8 cellular contexts compared by ENCODE assay signal in the genomic region with DNA sequence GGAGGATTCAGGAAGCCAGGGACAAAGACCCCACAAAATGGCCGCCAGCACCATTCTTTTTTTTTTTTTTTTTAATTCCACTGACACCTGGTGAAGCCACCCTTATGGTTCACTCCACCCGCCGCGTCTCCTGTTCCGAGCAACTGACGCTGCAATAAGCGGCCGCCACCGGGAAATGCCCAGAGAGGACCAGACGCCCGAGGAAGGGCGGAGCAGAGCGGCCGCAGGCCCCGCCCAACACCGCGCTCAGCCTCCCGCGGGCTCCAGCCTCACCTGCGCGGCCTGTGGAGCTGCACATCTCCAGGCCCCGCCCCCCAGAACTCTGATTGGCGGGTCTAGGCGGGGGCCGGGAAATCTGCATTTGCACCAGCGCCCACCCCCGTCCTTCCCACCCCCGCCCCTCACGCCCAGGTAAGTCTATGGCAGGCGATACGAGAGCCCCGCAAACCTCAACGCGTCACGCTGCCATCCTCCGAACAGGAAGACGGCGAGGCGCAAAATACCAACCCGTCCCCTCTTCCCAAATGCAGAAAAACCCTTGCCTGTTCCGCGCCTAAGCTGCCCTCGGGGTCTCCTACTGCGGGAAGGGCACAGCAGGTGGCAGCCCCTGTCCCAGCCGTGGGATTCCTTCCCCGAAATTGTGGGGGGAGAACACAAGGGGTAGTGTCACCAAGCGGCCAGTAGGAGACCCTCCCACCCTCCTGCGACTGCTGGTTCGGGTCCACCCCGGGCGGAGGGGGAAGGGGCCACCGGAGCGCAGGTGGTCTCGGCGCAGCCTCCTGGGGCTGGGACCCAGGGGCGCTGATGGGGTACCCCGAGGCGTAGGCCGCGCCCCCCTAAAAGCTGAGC. TPM values are rescaled to one million over a fixed set of nuclear protein-coding genes. Genes with fewer than 3 reads are reported as not detected.
DNase-seq lines count a peak whose midpoint lies in the region; ATAC-seq and TF ChIP-seq lines count a peak whose summit lies in the region.

No MANE protein-coding gene starts in this region.

- peaks cover 4% of the 10 kb centered on the region for H3K4me1 ChIP-seq in mucosa of descending colon (ENCODE audit: low read depth)

- H3K36me3 ChIP-seq in mucosa of descending colon (ENCODE audit: low read depth): no peaks in the 10 kb centered on the region

- ATAC-seq in esophagus mucosa (peak; percentile 96), mucosa of descending colon (peak; percentile 97), GM18873 (IDR thresholded peaks at IDR 0.05; ENCODE audit: low FRiP score, unreplicated experiment) (no peak)

- H3K4me3 ChIP-seq in mucosa of descending colon: peak overlapping the region; percentile 63

- intact Hi-C loops in mucosa of descending colon (cut with DNase I, micrococcal nuclease): no loop called here

- DNase-seq in stimulated activated naive CD4-positive, alpha-beta T cell treated with Interleukin-2 at 50 U/mL for 16 hours (lab: John Stamatoyannopoulos, UW): peak; percentile 3
- no peak for DNase-seq in stimulated activated naive CD4-positive, alpha-beta T cell (lab: John Stamatoyannopoulos, UW)
- DNase-seq in NCI-H2196 treated with DMSO at 0.1 percent for 48 hours (lab: John Stamatoyannopoulos, UW; ENCODE audit: unreplicated experiment): peak; percentile 85
- DNase-seq in activated CD8-positive, alpha-beta memory T cell treated with anti-CD3 and anti-CD28 coated beads, Interleukin-2, amount 50 U/mL, for 48 hours: peak; percentile 71
- peak; percentile 93 to 95 (median 94) for DNase-seq in mucosa of descending colon
- DNase-seq in stimulated activated CD8-positive, alpha-beta memory T cell treated with anti-CD3 and anti-CD28 coated beads, Interleukin-4, amount 100 ng/mL, for 48 hours: peak; percentile 72

- TF ChIP-seq CTCF in mucosa of descending colon (IDR thresholded peaks at IDR 0.05): no peak

- H3K9me3 ChIP-seq in mucosa of descending colon: no peaks in the 10 kb centered on the region

RNA-seq across cellular contexts. Expression of gene ATP9A, which starts 0.9 kb away (rescaled TPM):
- 29.3 TPM for total RNA-seq in esophagus mucosa
- total RNA-seq in mucosa of descending colon: 100 to 1,000 TPM in 1 of 3 donors, 10 to 100 TPM in 2; 54.0 to 102 (median 59.4) TPM

RNA-seq across cellular contexts. Expression of gene SALL4, which starts 35.1 kb away (rescaled TPM):
- total RNA-seq in esophagus mucosa (0.44 TPM), mucosa of descending colon (under 1 TPM in 2 of 3 donors, not detected in 1; 0.05 to 0.41 TPM)

Comparison
In these comparisons a context has a peak if more than half of its experiments do, and no peak if none do; other contexts are left out.
1. DNase-seq: peak in stimulated activated naive CD4-positive, alpha-beta T cell treated with Interleukin-2 at 50 U/mL for 16 hours (single experiment), NCI-H2196 treated with DMSO at 0.1 percent for 48 hours (single experiment), activated CD8-positive, alpha-beta memory T cell treated with anti-CD3 and anti-CD28 coated beads, Interleukin-2, amount 50 U/mL, for 48 hours (single experiment), mucosa of descending colon (3 of 3) and stimulated activated CD8-positive, alpha-beta memory T cell treated with anti-CD3 and anti-CD28 coated beads, Interleukin-4, amount 100 ng/mL, for 48 hours (single experiment); none in stimulated activated naive CD4-positive, alpha-beta T cell (0 of 6).